33 cellular contexts compared by ENCODE assay signal in the genomic region with DNA sequence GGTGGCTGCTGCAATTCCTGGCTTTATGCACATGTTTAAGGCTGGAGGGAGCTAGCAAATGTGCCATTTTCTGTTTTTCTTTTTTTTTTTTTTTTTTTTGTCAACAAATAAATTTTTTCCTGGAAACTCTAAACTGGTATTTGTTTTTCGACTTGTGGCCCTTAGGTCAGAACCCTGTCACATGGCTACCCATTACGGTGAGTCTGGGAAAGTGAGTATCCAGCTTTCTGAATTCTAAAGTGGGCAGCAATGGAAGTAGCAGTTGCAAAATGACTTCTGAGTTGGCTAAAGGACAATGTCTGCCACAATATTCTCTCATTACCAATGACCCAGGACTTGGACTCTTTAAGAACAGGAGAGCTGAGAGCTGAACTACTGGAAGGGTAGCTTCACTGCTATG.
"Had no signal": no experiment of that assay in that cellular context is flagged by ENCODE, and none has a peak within 500 bp of the region (broad histone marks: within the 10 kb centered on the region; RNA-seq: fewer than 3 reads in every experiment).

No MANE protein-coding gene starts in this region.

- FAIRE-seq: TTC549 had no signal

- DNase-seq: activated CD4-positive, alpha-beta T cell treated with anti-CD3 and anti-CD28 coated beads for 36 hours; activated CD4-positive, alpha-beta T cell treated with anti-CD3 and anti-CD28 coated beads, Interleukin-2, amount 10 ng/mL, durations not matched to agents 7 days and 5 days; activated CD4-positive, alpha-beta T cell treated with anti-CD3 and anti-CD28 coated beads, Interleukin-2, amount 50 U/mL, for 48 hours; activated CD8-positive, alpha-beta memory T cell treated with anti-CD3 and anti-CD28 coated beads, Interleukin-2, amount 50 U/mL, for 4 hours; activated gamma-delta T cell treated with Interleukin-2 at 50 U/mL for 16 hours; activated naive CD4-positive, alpha-beta T cell treated with anti-CD3 and anti-CD28 coated beads for 36 hours; activated T-cell treated with anti-CD3 and anti-CD28 coated beads for 4 hours; activated T-cell treated with anti-CD3 and anti-CD28 coated beads, Interleukin-2, amount 50 U/mL, for 4 hours; adrenal gland; anterior cingulate cortex; central memory CD4-positive, alpha-beta T cell; Karpas-422; NCI-H1105; NCI-H1417 treated with DMSO at 0.1 percent for 48 hours; NCI-H187 treated with DMSO at 0.1 percent for 48 hours; NCI-H2081; NCI-H2171 treated with DMSO at 0.1 percent for 48 hours; NCI-H2227 treated with DMSO at 0.1 percent for 48 hours; NCI-H446 treated with DMSO at 0.1 percent for 48 hours; NCI-H524; NCI-H69; NCI-H82; RPMI8226; SIG-M5 had no signal

- H3K4me1 ChIP-seq: adrenal gland had no signal

- H3K36me3 Mint-ChIP-seq: activated naive CD4-positive, alpha-beta T cell treated with anti-CD3 and anti-CD28 coated beads, Interleukin-2, amount 50 U/mL, for 72 hours; brain had no signal

- ATAC-seq: activated CD4-positive, alpha-beta T cell treated with anti-CD3 and anti-CD28 coated beads for 36 hours; activated CD4-positive, CD25-positive, alpha-beta regulatory T cell treated with anti-CD3 and anti-CD28 coated beads, Interleukin-2, amount 50 U/mL, for 24 hours; activated naive CD4-positive, alpha-beta T cell treated with anti-CD3 and anti-CD28 coated beads, Interleukin-2, amount 50 U/mL, for 72 hours; activated T-cell treated with anti-CD3 and anti-CD28 coated beads, Interleukin-2, amount 50 U/mL, for 4 hours; Panc1; Right ventricle myocardium inferior; WTC11 had no signal

- H3K27me3 ChIP-seq: adrenal gland had no signal

- H3K4me1 Mint-ChIP-seq: activated CD4-positive, alpha-beta T cell treated with anti-CD3 and anti-CD28 coated beads for 36 hours; activated CD4-positive, alpha-beta T cell treated with anti-CD3 and anti-CD28 coated beads, Interleukin-2, amount 10 ng/mL, durations not matched to agents 7 days and 5 days had no signal

- H3K4me3 ChIP-seq: adrenal gland had no signal

- H3K9me3 ChIP-seq: adrenal gland had no signal

- H3K36me3 ChIP-seq: adrenal gland had no signal

- H3K27ac Mint-ChIP-seq: activated CD4-positive, alpha-beta T cell treated with anti-CD3 and anti-CD28 coated beads for 36 hours; activated CD4-positive, alpha-beta T cell treated with anti-CD3 and anti-CD28 coated beads, Interleukin-2, amount 10 ng/mL, durations not matched to agents 7 days and 5 days; activated naive CD4-positive, alpha-beta T cell treated with anti-CD3 and anti-CD28 coated beads for 36 hours; activated naive CD4-positive, alpha-beta T cell treated with anti-CD3 and anti-CD28 coated beads, Interleukin-2, amount 50 U/mL, for 72 hours; activated T-helper 1 cell treated with anti-CD3 and anti-CD28 coated beads, Interleukin-12 subunit alpha, Interleukin-12 subunit beta, Interleukin-2, Interleukin-4 antibody, amounts not matched to agents 30 ng/mL and 10 ng/mL and 1 ng/mL, durations not matched to agents 14 hours and 24 hours and 36 hours; brain; T-helper 2 cell treated with Interferon-gamma antibody and Interleukin-4, amounts not matched to agents 5 μg/mL and 100 μg/mL, for 36 hours had no signal

- H3K27me3 Mint-ChIP-seq: activated CD4-positive, alpha-beta T cell treated with anti-CD3 and anti-CD28 coated beads for 36 hours; activated CD4-positive, alpha-beta T cell treated with anti-CD3 and anti-CD28 coated beads, Interleukin-2, amount 10 ng/mL, durations not matched to agents 7 days and 5 days; brain had no signal

- H3K27ac ChIP-seq: adrenal gland had no signal

- H3K4me3 Mint-ChIP-seq: activated CD4-positive, alpha-beta T cell treated with anti-CD3 and anti-CD28 coated beads for 36 hours; activated CD4-positive, alpha-beta T cell treated with anti-CD3 and anti-CD28 coated beads, Interleukin-2, amount 10 ng/mL, durations not matched to agents 7 days and 5 days; activated naive CD4-positive, alpha-beta T cell treated with anti-CD3 and anti-CD28 coated beads for 36 hours; activated T-cell treated with anti-CD3 and anti-CD28 coated beads, Interleukin-2, amount 50 U/mL, for 4 hours; activated T-helper 1 cell treated with anti-CD3 and anti-CD28 coated beads, Interleukin-12 subunit alpha, Interleukin-12 subunit beta, Interleukin-2, Interleukin-4 antibody, amounts not matched to agents 30 ng/mL and 10 ng/mL and 1 ng/mL, durations not matched to agents 14 hours and 24 hours and 36 hours; brain; T-helper 2 cell treated with Interferon-gamma antibody and Interleukin-4, amounts not matched to agents 5 μg/mL and 100 μg/mL, for 36 hours; WTC11 had no signal
